Comparison of ENCODE assay signal across 13 cellular contexts in the genomic region with DNA sequence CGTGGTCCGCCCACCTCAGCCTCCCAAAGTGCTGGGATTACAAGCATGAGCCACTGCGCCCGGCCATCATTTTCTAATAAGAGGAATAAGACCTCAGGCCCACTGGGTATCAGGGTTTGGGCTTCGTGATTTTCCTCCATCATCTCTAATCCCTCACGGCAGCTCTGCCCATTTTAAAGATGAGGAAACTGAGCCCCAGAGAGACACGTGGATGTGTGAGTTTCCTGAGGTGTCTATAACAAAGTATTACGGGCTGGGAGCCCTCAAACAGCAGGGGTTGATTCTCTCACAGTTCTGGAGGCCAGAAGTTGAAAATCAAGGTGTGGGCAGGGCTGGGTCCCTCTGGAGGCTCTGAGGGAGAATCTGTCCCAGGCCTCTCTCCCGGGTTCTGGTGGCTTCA. TPM values are rescaled to one million over a fixed set of nuclear protein-coding genes. Genes with fewer than 3 reads are reported as not detected.
A peak's percentile ranks its signal among the peaks of the same experiment; 100 is the strongest.
DNase-seq lines count a peak whose midpoint lies in the region; ATAC-seq and TF ChIP-seq lines count a peak whose summit lies in the region.
"Had no signal": no experiment of that assay in that cellular context is flagged by ENCODE, and none has a peak within 500 bp of the region (broad histone marks: within the 10 kb centered on the region; RNA-seq: fewer than 3 reads in every experiment).

No MANE protein-coding gene starts in this region.

- H3K9me3 ChIP-seq in T-helper 17 cell (ENCODE audit: control insufficient read depth, low read length, poor library complexity, severe bottlenecking) = no peaks in the 10 kb centered on the region
- H3K9me3 ChIP-seq in liver (ENCODE audit: control insufficient read depth in 4 of 4, low read length in 3 of 4) = no peaks in the 10 kb centered on the region
- H3K9me3 ChIP-seq in SK-N-SH = no peaks in the 10 kb centered on the region
- H3K9me3 ChIP-seq: right atrium auricular region had no signal

- H4K20me1 ChIP-seq in SK-N-SH (ENCODE audit: insufficient read depth) = peaks cover 8% of the 10 kb centered on the region; the same call in 1 of the 2 replicates

- H3K4me3 Mint-ChIP-seq in T-helper 17 cell = no peak overlapping the region
- H3K4me3 Mint-ChIP-seq: activated naive CD4-positive, alpha-beta T cell treated with anti-CD3 and anti-CD28 coated beads, Interleukin-2, amount 50 U/mL, for 24 hours had no signal

- peaks cover 0 to 3% (median 1%) of the 10 kb centered on the region in 4 donors for H3K36me3 ChIP-seq in liver (ENCODE audit: control insufficient read depth in 4 of 4, insufficient read depth in 3 of 4, low read depth in 1 of 4, low read length in 3 of 4)
- H3K36me3 ChIP-seq in SK-N-SH (replicated peaks in 1 of 2; ENCODE audit: control insufficient read depth in 1 of 2, insufficient read depth in 2 of 2, low read length in 1 of 2) = peaks cover 11 to 15% of the 10 kb centered on the region in 2 experiments

- no peak for TF ChIP-seq CTCF in liver (IDR thresholded peaks at IDR 0.05; ENCODE audit: low read depth, low read length, missing input control)
- no peak for TF ChIP-seq CTCF in SK-N-SH (IDR thresholded peaks at IDR 0.05)

- TF ChIP-seq RAD21 in liver (IDR thresholded peaks at IDR 0.05) = no peak
- no peak for TF ChIP-seq RAD21 in SK-N-SH (IDR thresholded peaks at IDR 0.05; ENCODE audit: low read length)

- ATAC-seq in GM21423 (IDR thresholded peaks at IDR 0.05; ENCODE audit: unreplicated experiment) = peak; percentile 4
- ATAC-seq in T-helper 17 cell = no peak
- ATAC-seq in GM21447 (IDR thresholded peaks at IDR 0.05; ENCODE audit: unreplicated experiment) = no peak
- ATAC-seq: SK-N-SH treated with all-trans-retinoic acid at 6 μM for 48 hours had no signal

- no peak overlapping the region for H2AFZ ChIP-seq in SK-N-SH (ENCODE audit: low read depth)

- H3K9ac ChIP-seq in liver (ENCODE audit: low read depth in 1 of 2, low read length in 2 of 2) = no peak overlapping the region
- H3K9ac ChIP-seq in SK-N-SH = no peak overlapping the region

- H3K27me3 Mint-ChIP-seq in T-helper 17 cell = no peaks in the 10 kb centered on the region
- H3K27me3 Mint-ChIP-seq: activated naive CD4-positive, alpha-beta T cell treated with anti-CD3 and anti-CD28 coated beads, Interleukin-2, amount 50 U/mL, for 24 hours had no signal

- peak overlapping the region; percentile 5 to 53 for H3K27ac ChIP-seq in liver (ENCODE audit: low read depth in 1 of 2, low read length in 2 of 2)
- H3K27ac ChIP-seq in substantia nigra (ENCODE audit: low read depth, low read length, poor library complexity, severe bottlenecking) = peak overlapping the region; percentile 24
- H3K27ac ChIP-seq in SK-N-SH (ENCODE audit: low read depth in 2 of 2, low read length in 1 of 2) = peak overlapping the region in 1 of 2 experiments; percentile 95; a peak in 1 of 4 replicates

- H3K36me3 Mint-ChIP-seq in T-helper 17 cell (ENCODE audit: low read depth) = peaks cover 5% of the 10 kb centered on the region

- H3K79me2 ChIP-seq in SK-N-SH (ENCODE audit: insufficient read depth) = peaks cover 92% of the 10 kb centered on the region

- H3K4me1 ChIP-seq in liver (ENCODE audit: control insufficient read depth in 4 of 4, insufficient read depth in 4 of 4, low read length in 3 of 4) = peaks cover 19 to 39% (median 32%) of the 10 kb centered on the region in 4 donors
- H3K4me1 ChIP-seq in SK-N-SH (ENCODE audit: control insufficient read depth in 1 of 2, insufficient read depth in 2 of 2, low read depth in 1 of 2, low read length in 1 of 2) = peaks cover 12 to 13% of the 10 kb centered on the region in 2 experiments; a peak in 3 of 4 replicates

- POLR2A ChIA-PET in SK-N-SH (lab: Yijun Ruan, JAX) = no interaction called here

- peaks cover 17% of the 10 kb centered on the region for H3F3A ChIP-seq in SK-N-SH (replicated peaks; ENCODE audit: insufficient read depth)

- H3K27me3 ChIP-seq in liver (ENCODE audit: control insufficient read depth in 4 of 4, insufficient read depth in 4 of 4, low read length in 3 of 4) (no peaks in the 10 kb centered on the region), SK-N-SH (ENCODE audit: insufficient read depth) (no peaks in the 10 kb centered on the region)
- H3K27me3 ChIP-seq: right atrium auricular region had no signal

- DNase-seq in T-helper 17 cell = no peak
- no peak for DNase-seq in substantia nigra (lab: John Stamatoyannopoulos, UW)
- no peak for DNase-seq in SK-N-SH
- no peak for DNase-seq in HK-2 (ENCODE audit: unreplicated experiment)
- DNase-seq: activated CD4-positive, alpha-beta T cell treated with anti-CD3 and anti-CD28 coated beads for 4 hours; DMS153 had no signal

- no peak for TF ChIP-seq EP300 in SK-N-SH (IDR thresholded peaks at IDR 0.05; ENCODE audit: borderline replicate concordance in 1 of 2, low read depth in 1 of 2, low read length in 1 of 2)

- H3K9me2 ChIP-seq in SK-N-SH = no peaks in the 10 kb centered on the region

- H3K4me1 Mint-ChIP-seq in T-helper 17 cell = peaks cover 25% of the 10 kb centered on the region

- no peak overlapping the region for H3K4me2 ChIP-seq in SK-N-SH

- CTCF ChIA-PET in SK-N-SH (lab: Yijun Ruan, JAX) = no interaction called here

- 90% methylated on average over 9 of the region's 9 CpGs for WGBS in liver
- 96% methylated on average over 9 of the region's 9 CpGs for WGBS in SK-N-SH (ENCODE audit: low lambda C conversion rate)

- H3K4me3 ChIP-seq in liver (ENCODE audit: low read depth in 1 of 3, low read length in 3 of 3) (no peak overlapping the region), SK-N-SH (ENCODE audit: low read depth in 2 of 2, low read length in 1 of 2) (no peak overlapping the region)
- H3K4me3 ChIP-seq: lung, right atrium auricular region had no signal

- peak overlapping the region; percentile 74 for H3K27ac Mint-ChIP-seq in T-helper 17 cell

TF ChIP-seq in liver, 16 proteins besides CTCF, POLR2A, EP300 and RAD21 (continues in another document):
- TF ChIP-seq YY1 (IDR thresholded peaks at IDR 0.05) = no peak
- no peak for TF ChIP-seq HNF4A (conservative IDR thresholded peaks at IDR 0.05)
- no peak for TF ChIP-seq FOXA2 (IDR thresholded peaks at IDR 0.05)
- no peak for TF ChIP-seq EGR1 (IDR thresholded peaks at IDR 0.05; ENCODE audit: low read depth in 2 of 2)
- TF ChIP-seq GABPA (IDR thresholded peaks at IDR 0.05 in 1 of 2, conservative IDR thresholded peaks at IDR 0.05 in 1 of 2) = no peak
- TF ChIP-seq, protein P1, sequence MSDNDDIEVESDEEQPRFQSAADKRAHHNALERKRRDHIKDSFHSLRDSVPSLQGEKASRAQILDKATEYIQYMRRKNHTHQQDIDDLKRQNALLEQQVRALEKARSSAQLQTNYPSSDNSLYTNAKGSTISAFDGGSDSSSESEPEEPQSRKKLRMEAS (IDR thresholded peaks at IDR 0.05) = no peak
- TF ChIP-seq HNF4G (IDR thresholded peaks at IDR 0.05) = no peak
- TF ChIP-seq, protein P2, sequence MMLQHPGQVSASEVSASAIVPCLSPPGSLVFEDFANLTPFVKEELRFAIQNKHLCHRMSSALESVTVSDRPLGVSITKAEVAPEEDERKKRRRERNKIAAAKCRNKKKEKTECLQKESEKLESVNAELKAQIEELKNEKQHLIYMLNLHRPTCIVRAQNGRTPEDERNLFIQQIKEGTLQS (IDR thresholded peaks at IDR 0.05) = no peak

TF ChIP-seq in SK-N-SH, 30 proteins besides CTCF, POLR2A, EP300 and RAD21 (continues in another document):
- no peak for TF ChIP-seq SIN3A (IDR thresholded peaks at IDR 0.05; ENCODE audit: borderline replicate concordance, low read depth, low read length)
- no peak for TF ChIP-seq SMC3 (IDR thresholded peaks at IDR 0.05; ENCODE audit: low read depth, low read length)
- no peak for TF ChIP-seq RFX5 (IDR thresholded peaks at IDR 0.05; ENCODE audit: low read length)
- TF ChIP-seq NRF1 (IDR thresholded peaks at IDR 0.05; ENCODE audit: low read depth, low read length) = no peak
- no peak for TF ChIP-seq MEF2A (IDR thresholded peaks at IDR 0.05; ENCODE audit: borderline replicate concordance, low read depth)
- TF ChIP-seq GABPA (IDR thresholded peaks at IDR 0.05; ENCODE audit: low read depth) = no peak
- TF ChIP-seq ELF1 (IDR thresholded peaks at IDR 0.05) = no peak
- no peak for TF ChIP-seq RXRA (IDR thresholded peaks at IDR 0.05; ENCODE audit: borderline replicate concordance, low read depth)
- TF ChIP-seq TAF1 (IDR thresholded peaks at IDR 0.05; ENCODE audit: borderline replicate concordance, low read depth, low read length) = no peak
- TF ChIP-seq, protein P3, sequence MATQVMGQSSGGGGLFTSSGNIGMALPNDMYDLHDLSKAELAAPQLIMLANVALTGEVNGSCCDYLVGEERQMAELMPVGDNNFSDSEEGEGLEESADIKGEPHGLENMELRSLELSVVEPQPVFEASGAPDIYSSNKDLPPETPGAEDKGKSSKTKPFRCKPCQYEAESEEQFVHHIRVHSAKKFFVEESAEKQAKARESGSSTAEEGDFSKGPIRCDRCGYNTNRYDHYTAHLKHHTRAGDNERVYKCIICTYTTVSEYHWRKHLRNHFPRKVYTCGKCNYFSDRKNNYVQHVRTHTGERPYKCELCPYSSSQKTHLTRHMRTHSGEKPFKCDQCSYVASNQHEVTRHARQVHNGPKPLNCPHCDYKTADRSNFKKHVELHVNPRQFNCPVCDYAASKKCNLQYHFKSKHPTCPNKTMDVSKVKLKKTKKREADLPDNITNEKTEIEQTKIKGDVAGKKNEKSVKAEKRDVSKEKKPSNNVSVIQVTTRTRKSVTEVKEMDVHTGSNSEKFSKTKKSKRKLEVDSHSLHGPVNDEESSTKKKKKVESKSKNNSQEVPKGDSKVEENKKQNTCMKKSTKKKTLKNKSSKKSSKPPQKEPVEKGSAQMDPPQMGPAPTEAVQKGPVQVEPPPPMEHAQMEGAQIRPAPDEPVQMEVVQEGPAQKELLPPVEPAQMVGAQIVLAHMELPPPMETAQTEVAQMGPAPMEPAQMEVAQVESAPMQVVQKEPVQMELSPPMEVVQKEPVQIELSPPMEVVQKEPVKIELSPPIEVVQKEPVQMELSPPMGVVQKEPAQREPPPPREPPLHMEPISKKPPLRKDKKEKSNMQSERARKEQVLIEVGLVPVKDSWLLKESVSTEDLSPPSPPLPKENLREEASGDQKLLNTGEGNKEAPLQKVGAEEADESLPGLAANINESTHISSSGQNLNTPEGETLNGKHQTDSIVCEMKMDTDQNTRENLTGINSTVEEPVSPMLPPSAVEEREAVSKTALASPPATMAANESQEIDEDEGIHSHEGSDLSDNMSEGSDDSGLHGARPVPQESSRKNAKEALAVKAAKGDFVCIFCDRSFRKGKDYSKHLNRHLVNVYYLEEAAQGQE (IDR thresholded peaks at IDR 0.05; ENCODE audit: low read depth, low read length) = no peak

RNA-seq across cellular contexts. Expression of a gene that starts 33.7 kb away (rescaled TPM):
- total RNA-seq in T-helper 17 cell (100 to 1,000 TPM; 202 to 220 TPM), liver (10 to 100 TPM; 21.5 to 32.5 TPM)
- polyA plus RNA-seq in liver (10 to 100 TPM in 1 of 2 donors, 1 to 10 TPM in 1; 9.1 to 20.5 TPM), SK-N-SH (2012; rRNA removed) (28.4 and 37.6 TPM in 2 replicates)
- 15.1 and 22.1 TPM in 2 replicates for polyA plus RNA-seq in SK-N-SH (2012; cell fraction: cytosol; rRNA removed)
- polyA plus RNA-seq in SK-N-SH (2012; cell fraction: nucleus; rRNA removed) = 120 and 128 TPM in 2 replicates

RNA-seq across cellular contexts. Expression of a gene that starts 34.0 kb away (rescaled TPM):
- total RNA-seq in T-helper 17 cell (10 to 100 TPM; 18.4 to 26.2 TPM), liver (1 to 10 TPM; 3.3 to 5.7 TPM)
- polyA plus RNA-seq in liver (1 to 10 TPM; 3.3 to 4.2 TPM), SK-N-SH (2012; rRNA removed) (7.4 and 9.6 TPM in 2 replicates)
- 7.0 and 8.5 TPM in 2 replicates for polyA plus RNA-seq in SK-N-SH (2012; cell fraction: cytosol; rRNA removed)
- 12.9 and 16.9 TPM in 2 replicates for polyA plus RNA-seq in SK-N-SH (2012; cell fraction: nucleus; rRNA removed)

Comparison
In these comparisons a context has a peak if more than half of its experiments do, and no peak if none do; other contexts are left out.
1. RNA of a gene that starts 33.7 kb away (total RNA-seq): 202 to 220 TPM in T-helper 17 cell; 21.5 to 32.5 TPM in liver; every median in the first group is over 4 times any median in the second.